ENCODE assay signal across 8 cellular contexts in genomic region chr19:5718032-5718578, GRCh38. TPM values are rescaled to one million over a fixed set of nuclear protein-coding genes. Genes with fewer than 3 reads are reported as not detected.
A peak's percentile ranks its signal among the peaks of the same experiment; 100 is the strongest.
DNase-seq lines count a peak whose midpoint lies in the region; ATAC-seq and TF ChIP-seq lines count a peak whose summit lies in the region.

No MANE protein-coding gene starts in this region.

- H3K9me3 Mint-ChIP-seq in immature natural killer cell, result no peaks in the 10 kb centered on the region
- no peaks in the 10 kb centered on the region for H3K9me3 Mint-ChIP-seq in stimulated activated naive CD8-positive, alpha-beta T cell treated with anti-CD3 and anti-CD28 coated beads, Interleukin-15, Interleukin-2, amounts not matched to agents 100 ng/mL and 50 ng/mL, for 24 hours

- H3K9me3 ChIP-seq in tibial nerve, result no peaks in the 10 kb centered on the region

- peaks cover 0 to 5% (median 0%) of the 10 kb centered on the region in 3 donors for H3K36me3 Mint-ChIP-seq in immature natural killer cell
- H3K36me3 Mint-ChIP-seq in stimulated activated naive CD8-positive, alpha-beta T cell treated with anti-CD3 and anti-CD28 coated beads, Interleukin-15, Interleukin-2, amounts not matched to agents 100 ng/mL and 50 ng/mL, for 24 hours (ENCODE audit: low read depth), result peaks cover 42% of the 10 kb centered on the region

- POLR2A ChIA-PET in HEK293T (lab: Yijun Ruan, JAX), result interaction anchor here (0.5 to 4.9 kb wide), 12 partner anchors 11 to 186 kb away, joined by 3 to 49 read pairs (median 4); partner anchors contain the start of genes DUS3L, NDUFA11 and RPL36

- TF ChIP-seq CTCF in tibial nerve (IDR thresholded peaks at IDR 0.05), result no peak

- no peak for ATAC-seq in Right ventricle myocardium inferior

- TF ChIP-seq EP300 in tibial nerve (IDR thresholded peaks at IDR 0.05), result no peak

- no peaks in the 10 kb centered on the region for H3K27me3 ChIP-seq in tibial nerve

- 73 to 74% methylated on average over 14 of the region's 14 CpGs for WGBS in tibial nerve, 2 donors

- intact Hi-C loops in Right ventricle myocardium inferior (cut with DNase I), result loop anchor here (2.0 kb wide), 1 partner anchor 27 kb away; the partner anchor contains the start of gene RPL36
- intact Hi-C loops in cardiac septum (cut with DNase I), result no loop called here

- TF ChIP-seq POLR2A in tibial nerve (IDR thresholded peaks at IDR 0.05), result no peak

- peak overlapping the region; percentile 80 to 93 (median 88) for H3K4me3 Mint-ChIP-seq in immature natural killer cell
- peak overlapping the region; percentile 98 for H3K4me3 Mint-ChIP-seq in stimulated activated naive CD8-positive, alpha-beta T cell treated with anti-CD3 and anti-CD28 coated beads, Interleukin-15, Interleukin-2, amounts not matched to agents 100 ng/mL and 50 ng/mL, for 24 hours

- H3K27ac Mint-ChIP-seq in immature natural killer cell, result peak overlapping the region in 5 of 6 donors; percentile 86 to 91 (median 89)
- H3K27ac Mint-ChIP-seq in stimulated activated naive CD8-positive, alpha-beta T cell treated with anti-CD3 and anti-CD28 coated beads, Interleukin-15, Interleukin-2, amounts not matched to agents 100 ng/mL and 50 ng/mL, for 24 hours, result peak overlapping the region; percentile 99

- H3K36me3 ChIP-seq in tibial nerve, result peaks cover 0 to 17% (median 0%) of the 10 kb centered on the region in 3 donors

- peak overlapping the region in 1 of 4 donors; percentile 95 for H3K4me3 ChIP-seq in tibial nerve

- H3K27me3 Mint-ChIP-seq in immature natural killer cell (ENCODE audit: low read depth in 3 of 3), result peaks cover 8 to 13% (median 12%) of the 10 kb centered on the region in 3 donors
- no peaks in the 10 kb centered on the region for H3K27me3 Mint-ChIP-seq in stimulated activated naive CD8-positive, alpha-beta T cell treated with anti-CD3 and anti-CD28 coated beads, Interleukin-15, Interleukin-2, amounts not matched to agents 100 ng/mL and 50 ng/mL, for 24 hours

- DNase-seq in Right ventricle myocardium inferior (ENCODE audit: missing footprints) (peak; percentile 22), cardiac septum (ENCODE audit: low spot score) (no peak), immature natural killer cell (no peak), ecto neural progenitor cell (ENCODE audit: low spot score) (no peak), HEK293T (ENCODE audit: extremely low spot score) (no peak), tibial nerve (ENCODE audit: low spot score in 2 of 2) (no peak)
- peak; percentile 79 to 81 for DNase-seq in activated T-cell treated with anti-CD3 and anti-CD28 coated beads, Interleukin-2, amount 50 U/mL, for 48 hours

- CTCF ChIA-PET in HEK293T (lab: Yijun Ruan, JAX), result interaction anchor here (0.6 to 1.3 kb wide), 3 partner anchors 29 to 35 kb away, joined by 3 to 6 read pairs (median 3); no protein-coding TSS in a partner anchor

- H3K27ac ChIP-seq in tibial nerve, result peak overlapping the region in 1 of 4 donors; percentile 95

- peaks cover 0 to 38% (median 18%) of the 10 kb centered on the region in 4 donors for H3K4me1 ChIP-seq in tibial nerve

- peaks cover 27 to 29% of the 10 kb centered on the region in 2 donors for H3K4me1 Mint-ChIP-seq in immature natural killer cell
- peaks cover 46% of the 10 kb centered on the region for H3K4me1 Mint-ChIP-seq in stimulated activated naive CD8-positive, alpha-beta T cell treated with anti-CD3 and anti-CD28 coated beads, Interleukin-15, Interleukin-2, amounts not matched to agents 100 ng/mL and 50 ng/mL, for 24 hours (ENCODE audit: low read depth)

TF ChIP-seq in HEK293T, 16 proteins besides CTCF, POLR2A, EP300 and RAD21:
- no peak for TF ChIP-seq SP1 (IDR thresholded peaks at IDR 0.05)
- no peak for TF ChIP-seq ELF4 (IDR thresholded peaks at IDR 0.05)
- no peak for TF ChIP-seq HDGF (IDR thresholded peaks at IDR 0.05; ENCODE audit: borderline replicate concordance)
- no peak for TF ChIP-seq PKNOX1 (IDR thresholded peaks at IDR 0.05)
- TF ChIP-seq SUZ12 (IDR thresholded peaks at IDR 0.05), result no peak
- TF ChIP-seq ZNF384 (IDR thresholded peaks at IDR 0.05), result no peak
- no peak for TF ChIP-seq CTBP1 (IDR thresholded peaks at IDR 0.05; ENCODE audit: borderline replicate concordance)
- TF ChIP-seq LEF1 (IDR thresholded peaks at IDR 0.05; ENCODE audit: borderline replicate concordance), result no peak
- TF ChIP-seq FOXA1 (IDR thresholded peaks at IDR 0.05), result no peak

RNA-seq across cellular contexts. Expression of gene LONP1, which starts 1.8 kb away (rescaled TPM):
- total RNA-seq in Right ventricle myocardium inferior (98.1 TPM), cardiac septum (70.8 TPM), tibial nerve (100 to 1,000 TPM; 107 to 116 (median 110) TPM)
- 10 to 100 TPM in 2 of 3 donors, 1 to 10 TPM in 1; 8.4 to 24.2 (median 11.3) TPM for polyA plus RNA-seq in immature natural killer cell

RNA-seq across cellular contexts. Expression of gene CATSPERD, which starts 2.3 kb away (rescaled TPM):
- total RNA-seq in Right ventricle myocardium inferior (not detected), cardiac septum (not detected), tibial nerve (not detected)
- polyA plus RNA-seq in immature natural killer cell, result not detected

RNA-seq across cellular contexts. Expression of gene RPL36, which starts 28.0 kb away (rescaled TPM):
- total RNA-seq in Right ventricle myocardium inferior (435 TPM), cardiac septum (337 TPM), tibial nerve (100 to 1,000 TPM; 552 to 780 (median 644) TPM)
- 1,000 to 10,000 TPM in 1 of 3 donors, 100 to 1,000 TPM in 2; 550 to 1,524 (median 935) TPM for polyA plus RNA-seq in immature natural killer cell

RNA-seq across cellular contexts. Expression of gene HSD11B1L, which starts 37.3 kb away (rescaled TPM):
- 3.9 TPM for total RNA-seq in Right ventricle myocardium inferior
- 4.3 TPM for total RNA-seq in cardiac septum
- polyA plus RNA-seq in immature natural killer cell, result 1 to 10 TPM; 2.0 to 3.1 (median 2.5) TPM
- total RNA-seq in tibial nerve, result 10 to 100 TPM in 2 of 4 donors, 1 to 10 TPM in 2; 7.5 to 23.7 (median 11.6) TPM

RNA-seq across cellular contexts. Expression of gene MICOS13, which starts 37.8 kb away (rescaled TPM):
- total RNA-seq in Right ventricle myocardium inferior, result 172 TPM
- total RNA-seq in cardiac septum, result 143 TPM
- polyA plus RNA-seq in immature natural killer cell, result 100 to 1,000 TPM in 1 of 3 donors, 10 to 100 TPM in 2; 85.1 to 134 (median 98.2) TPM
- 10 to 100 TPM; 48.9 to 79.1 (median 65.9) TPM for total RNA-seq in tibial nerve

Comparison
In these comparisons a context has a peak if more than half of its experiments do, and no peak if none do; other contexts are left out.
1. DNase-seq: peak in Right ventricle myocardium inferior (single experiment) and activated T-cell treated with anti-CD3 and anti-CD28 coated beads, Interleukin-2, amount 50 U/mL, for 48 hours (2 of 2); none in cardiac septum (single experiment), immature natural killer cell (0 of 3), ecto neural progenitor cell (single experiment), HEK293T (single experiment) and tibial nerve (0 of 2).